ENCODE assay signal across 37 cellular contexts in genomic region chr3:40358454-40358853, GRCh38. TPM values are rescaled to one million over a fixed set of nuclear protein-coding genes. Genes with fewer than 3 reads are reported as not detected.
"Had no signal": no experiment of that assay in that cellular context is flagged by ENCODE, and none has a peak within 500 bp of the region (broad histone marks: within the 10 kb centered on the region; RNA-seq: fewer than 3 reads in every experiment).

No MANE protein-coding gene starts in this region.

- DNase-seq: Karpas-422, Kasumi-1, MG63, MM.1S, MV-4-11, NCI-H1048, NCI-H1092, NCI-H1092 treated with DMSO at 0.1 percent for 48 hours, NCI-H1105, NCI-H1105 treated with DMSO at 0.1 percent for 48 hours, NCI-H1417, NCI-H1417 treated with DMSO at 0.1 percent for 48 hours, NCI-H1436, NCI-H1436 treated with DMSO at 0.1 percent for 48 hours, NCI-H146, NCI-H1694, NCI-H1694 treated with DMSO at 0.1 percent for 48 hours, NCI-H187, NCI-H187 treated with DMSO at 0.1 percent for 48 hours, NCI-H1930, NCI-H2029, NCI-H2029 treated with DMSO at 0.1 percent for 48 hours, NCI-H2081, NCI-H2081 treated with DMSO at 0.1 percent for 48 hours, NCI-H2107, NCI-H2171, NCI-H2171 treated with DMSO at 0.1 percent for 48 hours, NCI-H2227 treated with DMSO at 0.1 percent for 48 hours, NCI-H226, NCI-H345, NCI-H446, NCI-H446 treated with DMSO at 0.1 percent for 48 hours, NCI-H510A had no signal

- H3K4me3 ChIP-seq: MG63 had no signal

- H3K27ac ChIP-seq: KMS-11 had no signal

- H3K27me3 ChIP-seq: MG63 had no signal

- H3K36me3 ChIP-seq: MG63 had no signal

- H3K9me3 ChIP-seq: MG63 had no signal

RNA-seq across cellular contexts. Expression of gene ENTPD3, which starts 28.5 kb away (rescaled TPM):
- total RNA-seq: LHCN-M2, M059J, NCI-H460 had no signal
